In genomic region chr3:28840976-28841376, GRCh38 we compare ENCODE assay signal across 14 cellular contexts.
DNase-seq lines count a peak whose midpoint lies in the region; ATAC-seq, FAIRE-seq and TF ChIP-seq lines count a peak whose summit lies in the region.
"Had no signal": no experiment of that assay in that cellular context is flagged by ENCODE, and none has a peak within 500 bp of the region (broad histone marks: within the 10 kb centered on the region; RNA-seq: fewer than 3 reads in every experiment).

No MANE protein-coding gene starts in this region.

- DNase-seq in GM06990 (ENCODE audit: extremely low read depth, insufficient read length) (peak; percentile 44), urothelium cell line (ENCODE audit: low spot score) (no peak), NCI-H748 treated with DMSO at 0.1 percent for 48 hours (lab: John Stamatoyannopoulos, UW) (no peak), DMS53 (lab: John Stamatoyannopoulos, UW) (no peak)
- DNase-seq in activated naive CD8-positive, alpha-beta T cell treated with anti-CD3 and anti-CD28 coated beads for 36 hours: no peak
- no peak for DNase-seq in stimulated activated naive CD4-positive, alpha-beta T cell (lab: John Stamatoyannopoulos, UW)
- DNase-seq: left colon, NCI-H1092, retina, upper lobe of right lung had no signal

- FAIRE-seq in urothelium cell line (lab: Jason Lieb, UNC): no peak
- FAIRE-seq: H1 had no signal

- no peaks in the 10 kb centered on the region for H3K4me1 Mint-ChIP-seq in activated naive CD8-positive, alpha-beta T cell treated with anti-CD3 and anti-CD28 coated beads for 36 hours

- H3K27me3 ChIP-seq in GM06990 (replicated peaks; ENCODE audit: control insufficient read depth, insufficient read depth, low read length): peaks cover 1% of the 10 kb centered on the region
- H3K27me3 ChIP-seq: SJSA1, upper lobe of right lung had no signal

- peak; percentile 74 for ATAC-seq in GM19395 (IDR thresholded peaks at IDR 0.05; ENCODE audit: unreplicated experiment)
- peak; percentile 47 for ATAC-seq in HG03108 (IDR thresholded peaks at IDR 0.05; ENCODE audit: unreplicated experiment)
- ATAC-seq: left colon, upper lobe of right lung had no signal

- H3K36me3 ChIP-seq in GM06990 (ENCODE audit: control insufficient read depth, insufficient read depth, low read length): no peaks in the 10 kb centered on the region
- H3K36me3 ChIP-seq: SJSA1, upper lobe of right lung had no signal

- H3K9me3 Mint-ChIP-seq in activated naive CD8-positive, alpha-beta T cell treated with anti-CD3 and anti-CD28 coated beads for 36 hours: no peaks in the 10 kb centered on the region

- peaks cover 12% of the 10 kb centered on the region for H3K27me3 Mint-ChIP-seq in activated naive CD8-positive, alpha-beta T cell treated with anti-CD3 and anti-CD28 coated beads for 36 hours

- peak overlapping the region; percentile 2 for H3K27ac Mint-ChIP-seq in activated naive CD8-positive, alpha-beta T cell treated with anti-CD3 and anti-CD28 coated beads for 36 hours

- H3K36me3 Mint-ChIP-seq in activated naive CD8-positive, alpha-beta T cell treated with anti-CD3 and anti-CD28 coated beads for 36 hours: no peaks in the 10 kb centered on the region

- no peak overlapping the region for H3K4me3 ChIP-seq in GM06990 (replicated peaks; ENCODE audit: low read depth, low read length)
- H3K4me3 ChIP-seq: SJSA1, upper lobe of right lung had no signal

- TF ChIP-seq CTCF in GM06990 (IDR thresholded peaks at IDR 0.05; ENCODE audit: insufficient read depth, low read length, poor library complexity, severe bottlenecking): no peak

- H3K4me3 Mint-ChIP-seq in activated naive CD8-positive, alpha-beta T cell treated with anti-CD3 and anti-CD28 coated beads for 36 hours: no peak overlapping the region
